In genomic region chr3:58824777-58825176, GRCh38 we compare ENCODE assay signal across 14 cellular contexts.
"Had no signal": no experiment of that assay in that cellular context is flagged by ENCODE, and none has a peak within 500 bp of the region (broad histone marks: within the 10 kb centered on the region; RNA-seq: fewer than 3 reads in every experiment).

No MANE protein-coding gene starts in this region.

- H3K27ac Mint-ChIP-seq: activated naive CD8-positive, alpha-beta T cell; naive thymus-derived CD8-positive, alpha-beta T cell; T-helper 1 cell treated with Interleukin-12 subunit alpha and Interleukin-12 subunit beta and Interleukin-4 antibody, amounts not matched to agents 30 μg/mL and 1 μg/mL, for 36 hours had no signal

- H3K36me3 Mint-ChIP-seq: activated naive CD8-positive, alpha-beta T cell; naive thymus-derived CD8-positive, alpha-beta T cell had no signal

- DNase-seq: activated CD4-positive, alpha-beta T cell treated with anti-CD3 and anti-CD28 coated beads for 1 hour; activated CD8-positive, alpha-beta memory T cell treated with anti-CD3 and anti-CD28 coated beads for 24 hours; activated gamma-delta T cell treated with Interleukin-2 at 50 U/mL for 16 hours; central memory CD4-positive, alpha-beta T cell; naive thymus-derived CD8-positive, alpha-beta T cell; ovary; sigmoid colon; stimulated activated CD4-positive, alpha-beta T cell treated with anti-CD3 and anti-CD28 coated beads, Interleukin-4, amount 100 ng/mL, for 24 hours; stimulated activated naive CD4-positive, alpha-beta T cell had no signal

- H3K27ac ChIP-seq: body of pancreas, ovary, sigmoid colon, upper lobe of right lung had no signal

- H3K4me3 Mint-ChIP-seq: activated naive CD8-positive, alpha-beta T cell; naive thymus-derived CD8-positive, alpha-beta T cell; T-helper 1 cell treated with Interleukin-12 subunit alpha and Interleukin-12 subunit beta and Interleukin-4 antibody, amounts not matched to agents 30 μg/mL and 1 μg/mL, for 36 hours had no signal

- H3K9me3 Mint-ChIP-seq: T-helper 1 cell treated with Interleukin-12 subunit alpha and Interleukin-12 subunit beta and Interleukin-4 antibody, amounts not matched to agents 30 μg/mL and 1 μg/mL, for 36 hours had no signal

- H3K4me3 ChIP-seq: body of pancreas, ovary, sigmoid colon, upper lobe of right lung had no signal

- H3K4me1 ChIP-seq: body of pancreas, upper lobe of right lung had no signal

- H3K9me3 ChIP-seq: body of pancreas, ovary, sigmoid colon, upper lobe of right lung had no signal

- H3K4me1 Mint-ChIP-seq: naive thymus-derived CD8-positive, alpha-beta T cell had no signal

- H3K27me3 ChIP-seq: body of pancreas, ovary, sigmoid colon, upper lobe of right lung had no signal

- ATAC-seq: left ventricle myocardium superior; naive thymus-derived CD8-positive, alpha-beta T cell had no signal

- H3K36me3 ChIP-seq: ovary, sigmoid colon, upper lobe of right lung had no signal
